34 cellular contexts compared by ENCODE assay signal in the genomic region with DNA sequence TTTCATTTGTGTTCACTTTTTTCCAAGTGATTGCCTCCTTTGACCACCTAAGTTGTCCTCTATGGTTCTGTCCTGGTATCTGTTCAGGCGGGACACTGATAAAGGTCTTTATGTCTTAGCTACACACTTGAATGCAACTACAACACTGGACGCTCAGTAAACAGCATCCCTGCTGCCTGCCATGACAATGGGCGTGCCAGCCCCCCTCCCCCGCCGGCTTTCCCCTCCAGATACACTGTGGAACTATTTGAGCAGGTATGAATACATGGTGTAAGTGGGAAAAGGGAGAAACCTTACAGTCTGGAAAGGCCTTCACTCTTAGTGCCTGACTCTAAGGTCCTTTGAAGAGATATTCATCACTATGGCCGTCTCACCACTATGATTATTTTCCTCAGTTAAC.
"Had no signal": no experiment of that assay in that cellular context is flagged by ENCODE, and none has a peak within 500 bp of the region (broad histone marks: within the 10 kb centered on the region; RNA-seq: fewer than 3 reads in every experiment).

No MANE protein-coding gene starts in this region.

- H3K4me3 ChIP-seq: adrenal gland, body of pancreas, esophagus squamous epithelium, gastroesophageal sphincter had no signal

- H3K27me3 Mint-ChIP-seq: activated B cell treated with CpG ODN at 0.5 μM for 24 hours; activated CD8-positive, alpha-beta T cell treated with anti-CD3 and anti-CD28 coated beads for 36 hours; activated naive CD4-positive, alpha-beta T cell treated with anti-CD3 and anti-CD28 coated beads, Interleukin-2, amount 50 U/mL, for 24 hours; activated naive CD8-positive, alpha-beta T cell treated with anti-CD3 and anti-CD28 coated beads for 36 hours; activated naive CD8-positive, alpha-beta T cell treated with anti-CD3 and anti-CD28 coated beads, Interleukin-2, amount 50 U/mL, for 24 hours; effector memory CD8-positive, alpha-beta T cell; T-cell had no signal

- H3K4me3 Mint-ChIP-seq: activated B cell treated with CpG ODN at 0.5 μM for 24 hours; activated CD8-positive, alpha-beta T cell treated with anti-CD3 and anti-CD28 coated beads for 36 hours; activated naive CD4-positive, alpha-beta T cell treated with anti-CD3 and anti-CD28 coated beads for 36 hours; activated naive CD4-positive, alpha-beta T cell treated with anti-CD3 and anti-CD28 coated beads, Interleukin-2, amount 50 U/mL, for 24 hours; activated naive CD8-positive, alpha-beta T cell treated with anti-CD3 and anti-CD28 coated beads for 36 hours; activated naive CD8-positive, alpha-beta T cell treated with anti-CD3 and anti-CD28 coated beads, Interleukin-2, amount 50 U/mL, for 24 hours; activated T-helper 1 cell treated with anti-CD3 and anti-CD28 coated beads, Interleukin-12 subunit alpha, Interleukin-12 subunit beta, Interleukin-2, Interleukin-4 antibody, amounts not matched to agents 30 ng/mL and 10 ng/mL and 1 ng/mL, durations not matched to agents 14 hours and 24 hours and 36 hours; effector memory CD8-positive, alpha-beta T cell; T-cell; T-helper 1 cell treated with Interleukin-12 subunit alpha and Interleukin-12 subunit beta and Interleukin-4 antibody, amounts not matched to agents 30 μg/mL and 1 μg/mL, for 36 hours had no signal

- ATAC-seq: activated CD4-positive, CD25-positive, alpha-beta regulatory T cell treated with anti-CD3 and anti-CD28 coated beads, Interleukin-2, amount 50 U/mL, for 24 hours; activated CD8-positive, alpha-beta T cell treated with anti-CD3 and anti-CD28 coated beads for 36 hours; activated naive CD8-positive, alpha-beta T cell treated with anti-CD3 and anti-CD28 coated beads, Interleukin-2, amount 50 U/mL, for 24 hours; body of pancreas; effector memory CD8-positive, alpha-beta T cell; gastroesophageal sphincter; T-cell had no signal

- H3K9me3 Mint-ChIP-seq: activated B cell treated with CpG ODN at 0.5 μM for 24 hours; activated CD8-positive, alpha-beta T cell treated with anti-CD3 and anti-CD28 coated beads for 36 hours; activated naive CD4-positive, alpha-beta T cell treated with anti-CD3 and anti-CD28 coated beads for 36 hours; activated naive CD4-positive, alpha-beta T cell treated with anti-CD3 and anti-CD28 coated beads, Interleukin-2, amount 50 U/mL, for 24 hours; activated naive CD8-positive, alpha-beta T cell treated with anti-CD3 and anti-CD28 coated beads for 36 hours; activated naive CD8-positive, alpha-beta T cell treated with anti-CD3 and anti-CD28 coated beads, Interleukin-2, amount 50 U/mL, for 24 hours; activated T-helper 1 cell treated with anti-CD3 and anti-CD28 coated beads, Interleukin-12 subunit alpha, Interleukin-12 subunit beta, Interleukin-2, Interleukin-4 antibody, amounts not matched to agents 30 ng/mL and 10 ng/mL and 1 ng/mL, durations not matched to agents 14 hours and 24 hours and 36 hours; activated T-helper 2 cell treated with anti-CD3 and anti-CD28 coated beads, Interferon-gamma antibody, Interleukin-2, Interleukin-4, amounts not matched to agents 10 μg/mL and 5 μg/mL and 100 μg/mL, durations not matched to agents 14 hours and 24 hours and 36 hours; effector memory CD8-positive, alpha-beta T cell; T-cell; T-helper 1 cell treated with Interleukin-12 subunit alpha and Interleukin-12 subunit beta and Interleukin-4 antibody, amounts not matched to agents 30 μg/mL and 1 μg/mL, for 36 hours had no signal

- H3K27me3 ChIP-seq: adrenal gland, body of pancreas, esophagus squamous epithelium, gastroesophageal sphincter had no signal

- H3K27ac ChIP-seq: adrenal gland, body of pancreas, epithelial cell of prostate, esophagus squamous epithelium, gastroesophageal sphincter, WERI-Rb-1 had no signal

- H3K27ac Mint-ChIP-seq: activated B cell treated with CpG ODN at 0.5 μM for 24 hours; activated CD8-positive, alpha-beta T cell treated with anti-CD3 and anti-CD28 coated beads for 36 hours; activated naive CD4-positive, alpha-beta T cell treated with anti-CD3 and anti-CD28 coated beads for 36 hours; activated naive CD8-positive, alpha-beta T cell treated with anti-CD3 and anti-CD28 coated beads for 36 hours; activated naive CD8-positive, alpha-beta T cell treated with anti-CD3 and anti-CD28 coated beads, Interleukin-2, amount 50 U/mL, for 24 hours; activated T-helper 1 cell treated with anti-CD3 and anti-CD28 coated beads, Interleukin-12 subunit alpha, Interleukin-12 subunit beta, Interleukin-2, Interleukin-4 antibody, amounts not matched to agents 30 ng/mL and 10 ng/mL and 1 ng/mL, durations not matched to agents 14 hours and 24 hours and 36 hours; activated T-helper 2 cell treated with anti-CD3 and anti-CD28 coated beads, Interferon-gamma antibody, Interleukin-2, Interleukin-4, amounts not matched to agents 10 μg/mL and 5 μg/mL and 100 μg/mL, durations not matched to agents 14 hours and 24 hours and 36 hours; effector memory CD8-positive, alpha-beta T cell; T-helper 1 cell treated with Interleukin-12 subunit alpha and Interleukin-12 subunit beta and Interleukin-4 antibody, amounts not matched to agents 30 μg/mL and 1 μg/mL, for 36 hours had no signal

- H3K9me3 ChIP-seq: adrenal gland, body of pancreas, esophagus squamous epithelium, gastroesophageal sphincter had no signal

- DNase-seq: activated B cell treated with CpG ODN at 0.5 μM for 24 hours; activated CD4-positive, alpha-beta T cell treated with anti-CD3 and anti-CD28 coated beads for 48 hours; activated CD4-positive, alpha-beta T cell treated with anti-CD3 and anti-CD28 coated beads, Interleukin-2, amount 50 U/mL, for 1 hour; activated CD4-positive, alpha-beta T cell treated with anti-CD3 and anti-CD28 coated beads, Interleukin-2, amount 50 U/mL, for 48 hours; activated CD8-positive, alpha-beta memory T cell treated with anti-CD3 and anti-CD28 coated beads for 24 hours; activated CD8-positive, alpha-beta T cell treated with anti-CD3 and anti-CD28 coated beads for 36 hours; activated effector memory CD4-positive, alpha-beta T cell treated with anti-CD3 and anti-CD28 coated beads, Interleukin-2, amount 50 U/mL, for 16 hours; activated naive CD4-positive, alpha-beta T cell treated with anti-CD3 and anti-CD28 coated beads for 36 hours; activated naive CD8-positive, alpha-beta T cell treated with anti-CD3 and anti-CD28 coated beads for 36 hours; activated naive CD8-positive, alpha-beta T cell treated with anti-CD3 and anti-CD28 coated beads, Interleukin-2, amount 50 U/mL, for 24 hours; activated T-cell treated with anti-CD3 and anti-CD28 coated beads, Interleukin-2, amount 50 U/mL, for 1 hour; activated T-cell treated with anti-CD3 and anti-CD28 coated beads, Interleukin-2, amount 50 U/mL, for 48 hours; adrenal gland; amygdala; aorta; body of pancreas; caudate nucleus; cortex of kidney; dermis blood vessel endothelial cell; effector CD4-positive, alpha-beta T cell; effector memory CD8-positive, alpha-beta T cell; esophagus squamous epithelium; foreskin melanocyte; SW 1271; T-cell; T-helper 9 cell; WERI-Rb-1 had no signal
